27 cellular contexts compared by ENCODE assay signal in genomic region chr20:35293303-35294292, GRCh38. TPM values are rescaled to one million over a fixed set of nuclear protein-coding genes. Genes with fewer than 3 reads are reported as not detected.
"Had no signal": no experiment of that assay in that cellular context is flagged by ENCODE, and none has a peak within 500 bp of the region (broad histone marks: within the 10 kb centered on the region; RNA-seq: fewer than 3 reads in every experiment).

No MANE protein-coding gene starts in this region.

- H3K9me3 Mint-ChIP-seq: naive thymus-derived CD8-positive, alpha-beta T cell; nephron progenitor cell; stimulated activated effector memory CD8-positive, alpha-beta T cell treated with anti-CD3 and anti-CD28 coated beads, Interleukin-12 subunit alpha, Interleukin-12 subunit beta, amount 100 ng/mL, for 72 hours; type B pancreatic cell had no signal

- H3K36me3 Mint-ChIP-seq: naive thymus-derived CD8-positive, alpha-beta T cell; type B pancreatic cell had no signal

- H2AFZ ChIP-seq: parathyroid adenoma had no signal

- DNase-seq: dorsolateral prefrontal cortex; effector CD4-positive, alpha-beta T cell; foreskin fibroblast; gastrocnemius medialis; head of caudate nucleus; left ventricle myocardium superior; lower lobe of right lung; naive thymus-derived CD8-positive, alpha-beta T cell; nephron progenitor cell; stimulated activated CD4-positive, alpha-beta T cell treated with anti-CD3 and anti-CD28 coated beads, Interleukin-2, amount 100 ng/mL, for 24 hours; stimulated activated CD4-positive, alpha-beta T cell treated with anti-CD3 and anti-CD28 coated beads, Interleukin-4, amount 100 ng/mL, for 24 hours; stimulated activated naive CD4-positive, alpha-beta T cell treated with Interleukin-2 at 50 U/mL for 16 hours; stomach; thyroid gland had no signal

- H3K27ac ChIP-seq: dorsolateral prefrontal cortex, gastrocnemius medialis, lower lobe of right lung, neutrophil, parathyroid adenoma, prostate gland, right atrium auricular region, stomach, thyroid gland had no signal

- H3K36me3 ChIP-seq: gastrocnemius medialis, lower lobe of right lung, neutrophil, prostate gland, right atrium auricular region, stomach, thyroid gland had no signal

- H3K9ac ChIP-seq: parathyroid adenoma had no signal

- H3K27ac Mint-ChIP-seq: naive thymus-derived CD8-positive, alpha-beta T cell; stimulated activated effector memory CD8-positive, alpha-beta T cell treated with anti-CD3 and anti-CD28 coated beads, Interleukin-12 subunit alpha, Interleukin-12 subunit beta, amount 100 ng/mL, for 72 hours; type B pancreatic cell had no signal

- H3K4me3 ChIP-seq: dorsolateral prefrontal cortex, gastrocnemius medialis, lower lobe of right lung, prostate gland, right atrium auricular region, smooth muscle cell, stomach, thyroid gland had no signal

- H3K4me1 ChIP-seq: gastrocnemius medialis, lower lobe of right lung, parathyroid adenoma, prostate gland, right atrium auricular region, stomach, thyroid gland had no signal

- H3K9me3 ChIP-seq: gastrocnemius medialis, lower lobe of right lung, neutrophil, prostate gland, right atrium auricular region, stomach, thyroid gland had no signal

- H3K4me2 ChIP-seq: smooth muscle cell had no signal

- H3K27me3 ChIP-seq: neutrophil, right atrium auricular region, thyroid gland had no signal

- H3K79me2 ChIP-seq: parathyroid adenoma had no signal

- H3K27me3 Mint-ChIP-seq: naive thymus-derived CD8-positive, alpha-beta T cell had no signal

- H3K4me3 Mint-ChIP-seq: naive thymus-derived CD8-positive, alpha-beta T cell; nephron progenitor cell; stimulated activated effector memory CD8-positive, alpha-beta T cell treated with anti-CD3 and anti-CD28 coated beads, Interleukin-12 subunit alpha, Interleukin-12 subunit beta, amount 100 ng/mL, for 72 hours; type B pancreatic cell had no signal

RNA-seq across cellular contexts. Expression of gene FAM83C, which starts 1.4 kb away (rescaled TPM):
- total RNA-seq: gastrocnemius medialis; glomerular endothelial cell; left ventricle myocardium superior; lower lobe of right lung; mesenteric fat pad; myocyte; naive thymus-derived CD8-positive, alpha-beta T cell; right atrium auricular region; sciatic nerve; stomach; subcutaneous adipose tissue; temporal lobe; thyroid gland had no signal
- polyA plus RNA-seq: naive thymus-derived CD8-positive, alpha-beta T cell; smooth muscle cell had no signal
